ENCODE assay signal across 7 cellular contexts in the genomic region with DNA sequence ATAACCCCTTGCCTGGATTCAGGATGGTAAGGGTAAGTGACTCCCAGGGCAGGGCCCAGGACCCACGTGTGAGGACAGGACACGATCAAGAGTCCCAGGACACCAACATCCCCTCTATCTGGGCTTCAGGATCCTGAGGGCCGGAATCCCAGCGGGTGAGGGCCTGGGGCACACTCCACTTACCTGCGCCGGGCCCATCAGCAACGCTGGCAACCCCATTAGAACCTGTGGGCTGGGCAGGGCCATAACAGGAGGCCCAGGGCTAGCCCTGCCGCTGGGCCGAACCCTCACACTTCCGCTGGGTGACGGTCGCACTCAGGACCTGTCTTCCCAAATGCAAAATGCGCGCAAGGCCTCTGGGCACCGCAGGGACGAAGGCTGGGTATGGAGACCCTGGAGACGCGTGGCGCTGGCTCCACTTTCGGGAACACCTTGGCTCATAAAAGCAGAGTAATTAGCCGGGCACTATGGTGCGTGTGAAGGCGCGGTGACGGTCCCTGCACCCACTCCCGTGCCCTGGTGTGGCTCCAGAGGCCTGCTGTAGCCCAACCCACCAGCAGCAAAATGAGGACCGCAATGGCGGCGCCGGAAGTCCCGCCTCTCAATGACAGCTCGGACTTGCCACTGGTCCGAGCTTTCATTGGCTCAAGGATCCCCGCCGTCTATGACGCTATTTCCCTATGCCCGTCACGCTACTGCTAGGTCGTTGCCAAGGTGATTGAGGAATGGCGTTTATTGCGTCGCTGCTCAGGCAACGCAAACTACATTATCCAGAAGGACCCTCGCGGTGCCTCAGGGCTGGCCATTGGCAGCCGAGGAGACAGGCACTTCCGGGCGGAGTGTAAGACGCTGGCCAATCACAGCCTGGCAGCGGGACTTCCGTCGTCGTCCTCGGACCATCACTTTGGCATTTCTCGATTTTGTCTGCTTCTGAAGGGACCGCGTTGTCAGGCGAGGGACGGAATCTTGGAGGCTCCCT. TPM values are rescaled to one million over a fixed set of nuclear protein-coding genes. Genes with fewer than 3 reads are reported as not detected.
DNase-seq lines count a peak whose midpoint lies in the region; ATAC-seq and TF ChIP-seq lines count a peak whose summit lies in the region.

ZNF132 (minus strand) TSS at position 578 of the 979 bp plus-strand sequence; CDS start at position 246, 332 bp downstream.

- intact Hi-C loops in esophagus muscularis mucosa (cut with DNase I): loop anchor here (5.0 kb wide), 1 partner anchor 38 kb away; no protein-coding TSS in a partner anchor

- 7% methylated on average over 38 of the region's 59 CpGs for WGBS in esophagus muscularis mucosa

- no peak for TF ChIP-seq CTCF in esophagus muscularis mucosa (IDR thresholded peaks at IDR 0.05)

- H3K9me3 ChIP-seq in esophagus muscularis mucosa (peaks cover 1 to 51% (median 48%) of the 10 kb centered on the region in 4 donors), muscle layer of duodenum (ENCODE audit: control insufficient read depth in 1 of 2, low read length in 2 of 2) (peaks cover 29 to 38% of the 10 kb centered on the region in 2 donors)

- H3K36me3 ChIP-seq in esophagus muscularis mucosa (peaks cover 24 to 35% (median 31%) of the 10 kb centered on the region in 4 donors), muscle layer of duodenum (ENCODE audit: control insufficient read depth in 1 of 2, insufficient read depth in 2 of 2, low read length in 2 of 2) (peaks cover 19 to 34% of the 10 kb centered on the region in 2 donors)

- H3K4me3 ChIP-seq in esophagus muscularis mucosa (peak within 1 kb of the TSS; percentile 72 to 81 (median 74)), muscle layer of duodenum (ENCODE audit: low read depth in 1 of 2, low read length in 2 of 2) (peak within 1 kb of the TSS; percentile 83 to 86)

- TF ChIP-seq EP300 in esophagus muscularis mucosa (IDR thresholded peaks at IDR 0.05): no peak

- H3K4me1 ChIP-seq in esophagus muscularis mucosa (peaks cover 16 to 24% (median 18%) of the 10 kb centered on the region in 4 donors), muscle layer of duodenum (ENCODE audit: control insufficient read depth in 1 of 2, insufficient read depth in 2 of 2, low read length in 2 of 2) (peaks cover 3 to 19% of the 10 kb centered on the region in 2 donors)

- no peaks in the 10 kb centered on the region for H3K27me3 ChIP-seq in esophagus muscularis mucosa
- H3K27me3 ChIP-seq in muscle layer of duodenum (ENCODE audit: low read depth, low read length): no peaks in the 10 kb centered on the region

- no peak for TF ChIP-seq POLR2A in esophagus muscularis mucosa (IDR thresholded peaks at IDR 0.05; ENCODE audit: low read depth)

- peak; percentile 87 for ATAC-seq in GM18873 (IDR thresholded peaks at IDR 0.05; ENCODE audit: low FRiP score, unreplicated experiment)
- ATAC-seq in HG03108 (IDR thresholded peaks at IDR 0.05; ENCODE audit: unreplicated experiment): peak; percentile 94

- peak; percentile 65 for DNase-seq in NCI-H82 treated with DMSO at 0.1 percent for 48 hours (lab: John Stamatoyannopoulos, UW; ENCODE audit: unreplicated experiment)
- peak; percentile 90 to 93 for DNase-seq in activated T-cell treated with anti-CD3 and anti-CD28 coated beads, Interleukin-2, amount 50 U/mL, for 48 hours
- peak; percentile 99 for DNase-seq in esophagus muscularis mucosa (ENCODE audit: extremely low spot score)
- DNase-seq in stimulated activated CD8-positive, alpha-beta memory T cell treated with anti-CD3 and anti-CD28 coated beads, Interleukin-4, amount 100 ng/mL, for 48 hours: peak; percentile 94

- H3K27ac ChIP-seq in esophagus muscularis mucosa (replicated peaks in 1 of 4) (peak within 1 kb of the TSS; percentile 81 to 85 (median 83)), muscle layer of duodenum (ENCODE audit: low read length) (peak within 1 kb of the TSS; percentile 67)

RNA-seq across cellular contexts. Expression of gene ZNF132, which starts in this region (rescaled TPM):
- 1 to 10 TPM; 3.7 to 6.7 (median 4.5) TPM for total RNA-seq in esophagus muscularis mucosa

Comparison
In these comparisons a context has a peak if more than half of its experiments do, and no peak if none do; other contexts are left out.
1. Peak in every context shown above with its lines: DNase-seq, ATAC-seq, H3K4me3 ChIP-seq and H3K27ac ChIP-seq.